Comparison of ENCODE assay signal across 1 cellular context in the genomic region with DNA sequence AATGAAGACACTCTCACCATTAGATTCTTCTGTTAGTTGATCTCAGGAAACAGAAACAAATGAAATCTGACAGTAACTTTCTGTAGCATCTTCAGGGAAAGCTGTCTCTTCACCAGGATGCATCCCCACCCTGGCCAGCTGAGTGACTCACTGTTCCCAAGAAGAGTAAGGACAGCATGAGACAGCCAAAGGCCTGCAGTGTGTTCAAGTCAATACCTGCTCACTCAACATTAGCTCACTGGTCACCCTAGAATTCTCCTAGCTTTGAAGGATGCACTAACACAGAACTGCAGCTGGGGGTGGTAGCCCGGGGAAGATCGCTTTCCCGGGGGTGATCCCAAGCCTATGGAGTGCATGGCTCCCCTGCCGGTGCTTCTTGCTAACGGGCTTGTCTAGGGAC.
TF ChIP-seq lines count a peak whose summit lies in the region.

No MANE protein-coding gene starts in this region.

TF ChIP-seq in endothelial cell of umbilical vein, 7 proteins besides CTCF, POLR2A, EP300 and RAD21:
- TF ChIP-seq, protein P1, sequence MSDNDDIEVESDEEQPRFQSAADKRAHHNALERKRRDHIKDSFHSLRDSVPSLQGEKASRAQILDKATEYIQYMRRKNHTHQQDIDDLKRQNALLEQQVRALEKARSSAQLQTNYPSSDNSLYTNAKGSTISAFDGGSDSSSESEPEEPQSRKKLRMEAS (IDR thresholded peaks at IDR 0.05; ENCODE audit: insufficient read depth, insufficient read length) = no peak
- no peak for TF ChIP-seq FOS (IDR thresholded peaks at IDR 0.05; ENCODE audit: borderline replicate concordance, insufficient read depth, low read length)
- TF ChIP-seq GATA2 (IDR thresholded peaks at IDR 0.05; ENCODE audit: insufficient read depth, insufficient read length, low read depth, low read length) = no peak
- TF ChIP-seq MYC (IDR thresholded peaks at IDR 0.05; ENCODE audit: low read depth, low read length) = no peak
- TF ChIP-seq JUN (IDR thresholded peaks at IDR 0.05; ENCODE audit: borderline replicate concordance, insufficient read depth, insufficient read length, low read depth) = no peak
- no peak for TF ChIP-seq EZH2 (IDR thresholded peaks at IDR 0.05; ENCODE audit: borderline replicate concordance, low read depth, low read length, severe bottlenecking)
- no peak for TF ChIP-seq POLR2AphosphoS5 (IDR thresholded peaks at IDR 0.05; ENCODE audit: insufficient read depth, low read depth, low read length)
